In genomic region chr16:1580956-1581355, GRCh38 we compare ENCODE assay signal across 31 cellular contexts. TPM values are rescaled to one million over a fixed set of nuclear protein-coding genes. Genes with fewer than 3 reads are reported as not detected.
DNase-seq lines count a peak whose midpoint lies in the region; ATAC-seq and TF ChIP-seq lines count a peak whose summit lies in the region.
"Had no signal": no experiment of that assay in that cellular context is flagged by ENCODE, and none has a peak within 500 bp of the region (broad histone marks: within the 10 kb centered on the region; RNA-seq: fewer than 3 reads in every experiment).

No MANE protein-coding gene starts in this region.

- H3K9me3 Mint-ChIP-seq in progenitor cell of endocrine pancreas (ENCODE audit: low read depth): peaks cover 8% of the 10 kb centered on the region
- H3K9me3 Mint-ChIP-seq: activated CD4-positive, alpha-beta memory T cell treated with anti-CD3 and anti-CD28 coated beads, Interleukin-2, amount 10 ng/mL, durations not matched to agents 7 days and 5 days; activated naive CD4-positive, alpha-beta T cell treated with anti-CD3 and anti-CD28 coated beads, Interleukin-2, amount 50 U/mL, for 24 hours; activated T-helper 17 cell treated with anti-CD3 and anti-CD28 coated beads, Interleukin-2, amount 50 U/mL, for 72 hours; naive thymus-derived CD4-positive, alpha-beta T cell had no signal

- peaks cover 22% of the 10 kb centered on the region for H3K4me1 Mint-ChIP-seq in progenitor cell of endocrine pancreas (ENCODE audit: low read depth)
- H3K4me1 Mint-ChIP-seq: activated CD4-positive, alpha-beta memory T cell treated with anti-CD3 and anti-CD28 coated beads, Interleukin-2, amount 10 ng/mL, durations not matched to agents 7 days and 5 days; activated naive CD4-positive, alpha-beta T cell treated with anti-CD3 and anti-CD28 coated beads, Interleukin-2, amount 50 U/mL, for 24 hours; activated T-helper 17 cell treated with anti-CD3 and anti-CD28 coated beads, Interleukin-2, amount 50 U/mL, for 72 hours; naive thymus-derived CD4-positive, alpha-beta T cell; stimulated activated naive CD8-positive, alpha-beta T cell treated with anti-CD3 and anti-CD28 coated beads, Interleukin-15, amount 100 ng/mL, for 72 hours had no signal

- H3K4me3 Mint-ChIP-seq in progenitor cell of endocrine pancreas (ENCODE audit: low read depth): peak overlapping the region; percentile 40
- H3K4me3 Mint-ChIP-seq: activated CD4-positive, alpha-beta memory T cell treated with anti-CD3 and anti-CD28 coated beads, Interleukin-2, amount 10 ng/mL, durations not matched to agents 7 days and 5 days; activated naive CD4-positive, alpha-beta T cell treated with anti-CD3 and anti-CD28 coated beads, Interleukin-2, amount 50 U/mL, for 24 hours; activated T-helper 17 cell treated with anti-CD3 and anti-CD28 coated beads, Interleukin-2, amount 50 U/mL, for 72 hours; brain; naive thymus-derived CD4-positive, alpha-beta T cell; stimulated activated naive CD8-positive, alpha-beta T cell treated with anti-CD3 and anti-CD28 coated beads, Interleukin-15, amount 100 ng/mL, for 72 hours had no signal

- no TSS peak for BruUV-seq in PC-3 (replicated peaks; lab: Mats Ljungman, UMichigan)

- ATAC-seq in PC-3 (peak; percentile 95), GM21737 (IDR thresholded peaks at IDR 0.05; ENCODE audit: unreplicated experiment) (no peak), GM21528 (IDR thresholded peaks at IDR 0.05; ENCODE audit: low FRiP score, unreplicated experiment) (no peak)
- ATAC-seq: activated T-helper 17 cell treated with anti-CD3 and anti-CD28 coated beads, Interleukin-2, amount 50 U/mL, for 72 hours; foreskin keratinocyte; lower lobe of right lung; naive thymus-derived CD4-positive, alpha-beta T cell; sciatic nerve; stimulated activated naive CD8-positive, alpha-beta T cell treated with anti-CD3 and anti-CD28 coated beads, Interleukin-15, amount 100 ng/mL, for 72 hours had no signal

- no peaks in the 10 kb centered on the region for H3K79me2 ChIP-seq in PC-3 (ENCODE audit: low read length)

- no peak overlapping the region for H3K4me3 ChIP-seq in PC-3 (ENCODE audit: low read length)
- H3K4me3 ChIP-seq: BLaER1, esophagus muscularis mucosa, lower lobe of right lung, Peyer's patch, prostate gland had no signal

- H2AFZ ChIP-seq in PC-3 (ENCODE audit: low read length): no peak overlapping the region

- H3K9ac ChIP-seq in PC-3 (ENCODE audit: low read length): no peak overlapping the region
- H3K9ac ChIP-seq: BLaER1 had no signal

- H3K4me1 ChIP-seq in PC-3 (ENCODE audit: insufficient read depth, low read length): no peaks in the 10 kb centered on the region; the same call in 1 of the 2 replicates
- H3K4me1 ChIP-seq: esophagus muscularis mucosa, foreskin keratinocyte, lower lobe of right lung, Peyer's patch, prostate gland had no signal

- no peaks in the 10 kb centered on the region for H3K27me3 Mint-ChIP-seq in progenitor cell of endocrine pancreas
- H3K27me3 Mint-ChIP-seq: activated CD4-positive, alpha-beta memory T cell treated with anti-CD3 and anti-CD28 coated beads, Interleukin-2, amount 10 ng/mL, durations not matched to agents 7 days and 5 days; activated naive CD4-positive, alpha-beta T cell treated with anti-CD3 and anti-CD28 coated beads, Interleukin-2, amount 50 U/mL, for 24 hours; activated T-helper 17 cell treated with anti-CD3 and anti-CD28 coated beads, Interleukin-2, amount 50 U/mL, for 72 hours; brain; naive thymus-derived CD4-positive, alpha-beta T cell; stimulated activated naive CD8-positive, alpha-beta T cell treated with anti-CD3 and anti-CD28 coated beads, Interleukin-15, amount 100 ng/mL, for 72 hours had no signal

- peaks cover 44% of the 10 kb centered on the region for H3K36me3 Mint-ChIP-seq in progenitor cell of endocrine pancreas (ENCODE audit: insufficient read depth)
- H3K36me3 Mint-ChIP-seq: activated naive CD4-positive, alpha-beta T cell treated with anti-CD3 and anti-CD28 coated beads, Interleukin-2, amount 50 U/mL, for 24 hours had no signal

- CTCF ChIA-PET in PC-3 (lab: Charles Lee): no interaction called here
- CTCF ChIA-PET in GM10248 (lab: Yijun Ruan, JAX): no interaction called here

- H3K27ac Mint-ChIP-seq in progenitor cell of endocrine pancreas: peak overlapping the region; percentile 96
- H3K27ac Mint-ChIP-seq: activated CD4-positive, alpha-beta memory T cell treated with anti-CD3 and anti-CD28 coated beads, Interleukin-2, amount 10 ng/mL, durations not matched to agents 7 days and 5 days; activated naive CD4-positive, alpha-beta T cell treated with anti-CD3 and anti-CD28 coated beads, Interleukin-2, amount 50 U/mL, for 24 hours; activated T-helper 17 cell treated with anti-CD3 and anti-CD28 coated beads, Interleukin-2, amount 50 U/mL, for 72 hours; brain; naive thymus-derived CD4-positive, alpha-beta T cell had no signal

- no peaks in the 10 kb centered on the region for H3K36me3 ChIP-seq in PC-3 (ENCODE audit: low read depth, low read length)

- H3K9me3 ChIP-seq in PC-3 (ENCODE audit: low read length): no peaks in the 10 kb centered on the region
- H3K9me3 ChIP-seq: esophagus muscularis mucosa, lower lobe of right lung, Peyer's patch, prostate gland had no signal

- H3F3A ChIP-seq in PC-3 (ENCODE audit: low read length, unreplicated experiment): no peaks in the 10 kb centered on the region

- H3K27ac ChIP-seq in PC-3 (ENCODE audit: low read length): no peak overlapping the region
- H3K27ac ChIP-seq: BLaER1, esophagus muscularis mucosa, foreskin keratinocyte, lower lobe of right lung, Peyer's patch, prostate gland had no signal

- TF ChIP-seq CTCF in PC-3 (conservative IDR thresholded peaks at IDR 0.05; ENCODE audit: low read depth, low read length) (no peak), progenitor cell of endocrine pancreas (IDR thresholded peaks at IDR 0.05; ENCODE audit: unreplicated experiment) (no peak), GM10248 (IDR thresholded peaks at IDR 0.05; ENCODE audit: control extremely low read depth, extremely low read depth, low read depth, missing control alignments) (no peak)

- POLR2A ChIA-PET in PC-3 (lab: Charles Lee; ENCODE audit: unreplicated experiment): no interaction called here
- POLR2A ChIA-PET in GM10248 (lab: Yijun Ruan, JAX): no interaction called here

- intact Hi-C loops in PC-3 (cut with micrococcal nuclease): no loop called here

- H3K4me2 ChIP-seq in PC-3 (ENCODE audit: low read length): no peak overlapping the region
- H3K4me2 ChIP-seq: BLaER1 had no signal

- peak; percentile 62 for DNase-seq in HuH-7.5 (ENCODE audit: low spot score)
- peak; percentile 93 for DNase-seq in NCI-H146 treated with DMSO at 0.1 percent for 48 hours (lab: John Stamatoyannopoulos, UW; ENCODE audit: unreplicated experiment)
- DNase-seq in PC-3: peak; percentile 16
- DNase-seq in progenitor cell of endocrine pancreas (ENCODE audit: low spot score, unreplicated experiment): no peak
- DNase-seq in GM10248 (ENCODE audit: extremely low spot score): no peak
- DNase-seq: activated CD4-positive, alpha-beta memory T cell treated with anti-CD3 and anti-CD28 coated beads, Interleukin-2, amount 10 ng/mL, durations not matched to agents 7 days and 5 days; amniotic stem cell; cerebellar nuclear complex; DMS79; foreskin keratinocyte; KBM-7; lower lobe of right lung; midbrain; naive thymus-derived CD4-positive, alpha-beta T cell; NCI-H1417 treated with DMSO at 0.1 percent for 48 hours; NCI-H524; Peyer's patch; SIG-M5; stimulated activated CD4-positive, alpha-beta T cell treated with anti-CD3 and anti-CD28 coated beads, Interleukin-12 subunit alpha, Interleukin-12 subunit beta, amount 100 ng/mL, for 4 hours; stimulated activated CD4-positive, alpha-beta T cell treated with anti-CD3 and anti-CD28 coated beads, Interleukin-2, amount 100 ng/mL, for 48 hours; stimulated activated naive CD8-positive, alpha-beta T cell treated with anti-CD3 and anti-CD28 coated beads, Interleukin-15, amount 100 ng/mL, for 72 hours; T-helper 9 cell had no signal

- no peaks in the 10 kb centered on the region for H4K20me1 ChIP-seq in PC-3 (ENCODE audit: low read length)
- H4K20me1 ChIP-seq: BLaER1 had no signal

- no peaks in the 10 kb centered on the region for H3K27me3 ChIP-seq in PC-3 (ENCODE audit: low read length)
- H3K27me3 ChIP-seq: BLaER1, esophagus muscularis mucosa, foreskin keratinocyte, Peyer's patch had no signal

- H3K9me2 ChIP-seq in PC-3 (replicated peaks; ENCODE audit: low read length): no peaks in the 10 kb centered on the region

RNA-seq across cellular contexts. Expression of gene IFT140, which starts 30.9 kb away (rescaled TPM):
- total RNA-seq in PC-3 (2014; rRNA removed) (4.2 and 6.2 TPM in 2 replicates), progenitor cell of endocrine pancreas (75.2 and 85.3 TPM in 2 replicates)

RNA-seq across cellular contexts. Expression of gene CRAMP1, which starts 31.2 kb away (rescaled TPM):
- total RNA-seq in PC-3 (2014; rRNA removed) (8.5 and 15.5 TPM in 2 replicates), progenitor cell of endocrine pancreas (58.3 and 61.3 TPM in 2 replicates)

RNA-seq across cellular contexts. Expression of gene TMEM204, which starts 47.5 kb away (rescaled TPM):
- total RNA-seq in PC-3 (2014; rRNA removed) (not detected in 2 replicates), progenitor cell of endocrine pancreas (not detected in 2 replicates)

Comparison
In these comparisons a context has a peak if more than half of its experiments do, and no peak if none do; other contexts are left out.
1. DNase-seq: peak in HuH-7.5 (single experiment), NCI-H146 treated with DMSO at 0.1 percent for 48 hours (single experiment) and PC-3 (single experiment); none in progenitor cell of endocrine pancreas (single experiment) and GM10248 (single experiment).
2. RNA of gene IFT140, which starts 30.9 kb away (total RNA-seq): 75.2 to 85.3 TPM in progenitor cell of endocrine pancreas; 4.2 to 6.2 TPM in PC-3; every median in the first group is over 10 times any median in the second.